ENCODE assay signal across 8 cellular contexts in genomic region chr1:8517579-8518489, GRCh38.
DNase-seq lines count a peak whose midpoint lies in the region; ATAC-seq, FAIRE-seq and TF ChIP-seq lines count a peak whose summit lies in the region.

No MANE protein-coding gene starts in this region.

- H4K8ac ChIP-seq in H1 (ENCODE audit: extremely low read depth, insufficient read depth, low read length), result no peak overlapping the region

- CTCF ChIA-PET in CD4-positive, alpha-beta memory T cell (lab: Charles Lee; ENCODE audit: partially characterized antibody), result interaction anchor here (1.2 to 1.7 kb wide), 4 partner anchors 12 to 331 kb away, joined by 3 to 6 read pairs (median 3); no protein-coding TSS in a partner anchor
- CTCF ChIA-PET in H1 (lab: Charles Lee; ENCODE audit: partially characterized antibody), result no interaction called here

- no peak for FAIRE-seq in H1 (lab: Jason Lieb, UNC)

- H3K4me3 Mint-ChIP-seq in CD4-positive, alpha-beta memory T cell, result peak overlapping the region in 2 of 8 donors; percentile 51 to 61
- peak overlapping the region in 6 of 10 donors; percentile 1 to 56 (median 40) for H3K4me3 Mint-ChIP-seq in naive thymus-derived CD8-positive, alpha-beta T cell

- no peaks in the 10 kb centered on the region for H3K9me3 ChIP-seq in CD4-positive, alpha-beta memory T cell (ENCODE audit: control insufficient read depth in 1 of 2, low read length in 2 of 2)
- H3K9me3 ChIP-seq in H1 (ENCODE audit: insufficient read depth in 2 of 2, low read depth in 1 of 2, low read length in 1 of 2), result no peaks in the 10 kb centered on the region

- H3K27ac Mint-ChIP-seq in CD4-positive, alpha-beta memory T cell, result peak overlapping the region in 6 of 7 donors; percentile 4 to 83 (median 60)
- peak overlapping the region; percentile 19 to 91 (median 78) for H3K27ac Mint-ChIP-seq in naive thymus-derived CD8-positive, alpha-beta T cell

- no peak overlapping the region for H2AFZ ChIP-seq in H1 (ENCODE audit: low read length)

- H3K4me3 ChIP-seq in CD4-positive, alpha-beta memory T cell (ENCODE audit: low read length in 2 of 2), result no peak overlapping the region
- H3K4me3 ChIP-seq in H1 (ENCODE audit: extremely low read depth in 1 of 4, insufficient read depth in 2 of 4, low read depth in 3 of 4, low read length in 4 of 4), result no peak overlapping the region

- H3K4me1 Mint-ChIP-seq in CD4-positive, alpha-beta memory T cell, result peaks cover 33 to 59% (median 47%) of the 10 kb centered on the region in 4 donors
- H3K4me1 Mint-ChIP-seq in naive thymus-derived CD8-positive, alpha-beta T cell, result peaks cover 22 to 74% (median 64%) of the 10 kb centered on the region in 4 donors

- H3K27ac ChIP-seq in CD4-positive, alpha-beta memory T cell (ENCODE audit: low read depth, low read length), result no peak overlapping the region
- H3K27ac ChIP-seq in H1 (ENCODE audit: low read depth, low read length), result 0 out of 2 replicates have a peak overlapping the region, but pooled peaks have one; percentile 1

- no peaks in the 10 kb centered on the region for H3K36me3 ChIP-seq in CD4-positive, alpha-beta memory T cell (ENCODE audit: insufficient read depth, low read length)
- H3K36me3 ChIP-seq in H1 (ENCODE audit: control insufficient read depth in 2 of 4, insufficient read depth in 4 of 4, low read length in 3 of 4), result peaks cover 0 to 4% (median 0%) of the 10 kb centered on the region in 4 experiments; a peak in 1 of 8 replicates

- WGBS in H1 (ENCODE audit: extremely low coverage in 1 of 2, insufficient coverage in 1 of 2, insufficient read length in 1 of 2, insufficient replicate concordance in 2 of 2, low coverage in 1 of 2, low lambda C conversion rate in 2 of 2, missing lambda C conversion rate in 1 of 2), 2 experiments, result 85% methylated on average over 7 of the region's 7 CpGs; no CpG with 5 or more reads in 1 of the 2 experiments

- H3K14ac ChIP-seq in H1 (ENCODE audit: insufficient read length), result no peak overlapping the region

- intact Hi-C loops in CD4-positive, alpha-beta memory T cell (cut with micrococcal nuclease), result no loop called here

- H3K79me1 ChIP-seq in H1 (ENCODE audit: low read depth, low read length), result no peaks in the 10 kb centered on the region; the same call in 1 of the 2 replicates

- peak; percentile 45 to 55 for ATAC-seq in naive thymus-derived CD8-positive, alpha-beta T cell
- ATAC-seq in HG02840 (IDR thresholded peaks at IDR 0.05; ENCODE audit: low FRiP score, unreplicated experiment), result no peak
- no peak for ATAC-seq in GM18873 (IDR thresholded peaks at IDR 0.05; ENCODE audit: low FRiP score, unreplicated experiment)

- no peaks in the 10 kb centered on the region for H3K23me2 ChIP-seq in H1 (ENCODE audit: low read depth, low read length)

- TF ChIP-seq POLR2A in H1 (IDR thresholded peaks at IDR 0.05; ENCODE audit: control extremely low read depth in 1 of 2, low read depth in 2 of 2, low read length in 2 of 2), result no peak

- POLR2A ChIA-PET in CD4-positive, alpha-beta memory T cell (lab: Charles Lee; ENCODE audit: partially characterized antibody), result interaction anchor here (1.7 kb wide), 1 partner anchor 7 kb away, joined by 7 read pairs; no protein-coding TSS in a partner anchor
- POLR2A ChIA-PET in H1 (lab: Charles Lee; ENCODE audit: partially characterized antibody), result no interaction called here
- POLR2A ChIA-PET in naive thymus-derived CD8-positive, alpha-beta T cell (lab: Charles Lee), result no interaction called here

- no peak overlapping the region; the same call in 1 of the 2 replicates for H2AK5ac ChIP-seq in H1 (ENCODE audit: low read depth, low read length)

- H4K20me1 ChIP-seq in H1 (replicated peaks in 1 of 2; ENCODE audit: control insufficient read depth in 1 of 2, insufficient read depth in 2 of 2, low read length in 2 of 2), result peaks cover 2% of the 10 kb centered on the region in 2 experiments

- no peak for DNase-seq in CD4-positive, alpha-beta memory T cell
- DNase-seq in NCI-H82 (lab: John Stamatoyannopoulos, UW) (peak; percentile 81), H1 (ENCODE audit: low read depth in 1 of 2, low spot score in 2 of 2) (no peak), islet precursor cell (no peak)
- DNase-seq in naive thymus-derived CD8-positive, alpha-beta T cell, result peak in 1 of 10 donors; percentile 13
- no peak for DNase-seq in stimulated activated CD8-positive, alpha-beta memory T cell treated with anti-CD3 and anti-CD28 coated beads, Interleukin-4, amount 100 ng/mL, for 48 hours

- no peak overlapping the region for H2BK20ac ChIP-seq in H1 (ENCODE audit: low read length)

- TF ChIP-seq RAD21 in H1 (IDR thresholded peaks at IDR 0.05 in 1 of 2, conservative IDR thresholded peaks at IDR 0.05 in 1 of 2; ENCODE audit: low read depth in 2 of 2, low read length in 2 of 2), result no peak

- TF ChIP-seq CTCF in H1 (IDR thresholded peaks at IDR 0.05; ENCODE audit: control extremely low read depth in 1 of 3, insufficient read depth in 1 of 3, low read depth in 1 of 3, low read length in 3 of 3), result no peak

- H3K56ac ChIP-seq in H1 (replicated peaks; ENCODE audit: insufficient read length, low read depth, low read length), result no peak overlapping the region

- no peak overlapping the region for H4K5ac ChIP-seq in H1 (ENCODE audit: insufficient read length, low read depth, low read length)

- H2BK12ac ChIP-seq in H1 (ENCODE audit: low read depth, low read length), result peak overlapping the region; percentile 11; the same call in 1 of the 2 replicates

- H2BK15ac ChIP-seq in H1 (ENCODE audit: low read length), result no peak overlapping the region

- H2BK5ac ChIP-seq in H1 (ENCODE audit: low read depth, low read length), result no peak overlapping the region

- H3K23ac ChIP-seq in H1 (ENCODE audit: insufficient read length), result no peak overlapping the region

- H3K27me3 Mint-ChIP-seq in CD4-positive, alpha-beta memory T cell, result no peaks in the 10 kb centered on the region
- no peaks in the 10 kb centered on the region for H3K27me3 Mint-ChIP-seq in naive thymus-derived CD8-positive, alpha-beta T cell

- no peak overlapping the region for H3K18ac ChIP-seq in H1 (ENCODE audit: extremely low read depth, low read length)

- peaks cover 41% of the 10 kb centered on the region for H3K4me1 ChIP-seq in CD4-positive, alpha-beta memory T cell (ENCODE audit: insufficient read depth, low read length)
- H3K4me1 ChIP-seq in H1 (replicated peaks in 1 of 4; ENCODE audit: control insufficient read depth in 3 of 4, insufficient read depth in 4 of 4, low read length in 3 of 4), result peaks cover 2 to 7% (median 5%) of the 10 kb centered on the region in 4 experiments; a peak in 5 of 7 replicates

- H3K9me3 Mint-ChIP-seq in CD4-positive, alpha-beta memory T cell, result no peaks in the 10 kb centered on the region
- H3K9me3 Mint-ChIP-seq in naive thymus-derived CD8-positive, alpha-beta T cell, result no peaks in the 10 kb centered on the region

- no peak overlapping the region for H3K4ac ChIP-seq in H1 (replicated peaks; ENCODE audit: insufficient read length, low read depth, low read length)

- H2BK120ac ChIP-seq in H1 (replicated peaks; ENCODE audit: low read depth, low read length), result no peak overlapping the region

- H3K4me2 ChIP-seq in H1 (ENCODE audit: insufficient read depth in 1 of 2, low read depth in 2 of 2, low read length in 2 of 2), result no peak overlapping the region

- no peak overlapping the region for H3K9ac ChIP-seq in H1 (replicated peaks in 1 of 4; ENCODE audit: extremely low read depth in 1 of 4, low read depth in 3 of 4, low read length in 3 of 4)

- H4K91ac ChIP-seq in H1 (replicated peaks; ENCODE audit: insufficient read length, low read length), result no peak overlapping the region

- peaks cover 6 to 14% of the 10 kb centered on the region in 2 donors for H3K36me3 Mint-ChIP-seq in CD4-positive, alpha-beta memory T cell
- peaks cover 0 to 12% (median 8%) of the 10 kb centered on the region in 3 donors for H3K36me3 Mint-ChIP-seq in naive thymus-derived CD8-positive, alpha-beta T cell

- no peak for TF ChIP-seq EP300 in H1 (IDR thresholded peaks at IDR 0.05; ENCODE audit: borderline replicate concordance in 1 of 2, low read depth in 2 of 2, low read length in 2 of 2)

- peaks cover 0 to 50% of the 10 kb centered on the region in 2 experiments; a peak in 3 of 4 replicates for H3K79me2 ChIP-seq in H1 (ENCODE audit: control insufficient read depth in 1 of 2, insufficient read depth in 2 of 2, low read length in 2 of 2)

- H3K27me3 ChIP-seq in CD4-positive, alpha-beta memory T cell (ENCODE audit: insufficient read depth, low read length), result no peaks in the 10 kb centered on the region
- H3K27me3 ChIP-seq in H1 (replicated peaks in 1 of 4; ENCODE audit: control insufficient read depth in 3 of 4, extremely low read depth in 1 of 4, insufficient read depth in 3 of 4, low read length in 3 of 4), result no peaks in the 10 kb centered on the region

TF ChIP-seq in H1, 55 proteins besides CTCF, POLR2A, EP300 and RAD21:
- TF ChIP-seq TAF1 (IDR thresholded peaks at IDR 0.05; ENCODE audit: low read depth, low read length) (no peak), FOSL1 (IDR thresholded peaks at IDR 0.05; ENCODE audit: insufficient read depth, low read depth, low read length) (no peak), PHF8 (conservative IDR thresholded peaks at IDR 0.05; ENCODE audit: low read depth, low read length) (no peak), GABPA (IDR thresholded peaks at IDR 0.05; ENCODE audit: borderline replicate concordance, insufficient read depth, low read length) (no peak), GTF2F1 (IDR thresholded peaks at IDR 0.05; ENCODE audit: borderline replicate concordance, low read depth, low read length) (no peak), SP1 (IDR thresholded peaks at IDR 0.05; ENCODE audit: low read depth, low read length) (no peak), RXRA (IDR thresholded peaks at IDR 0.05; ENCODE audit: insufficient read depth, low read depth, low read length) (no peak), SUZ12 (IDR thresholded peaks at IDR 0.05; ENCODE audit: low read length) (no peak), CBX5 (IDR thresholded peaks at IDR 0.05; ENCODE audit: low read depth, low read length) (no peak), TBP (IDR thresholded peaks at IDR 0.05; ENCODE audit: low read depth, low read length) (no peak), SIX5 (IDR thresholded peaks at IDR 0.05; ENCODE audit: low read depth, low read length) (no peak), CREB1 (IDR thresholded peaks at IDR 0.05) (no peak), CTBP2 (IDR thresholded peaks at IDR 0.05; ENCODE audit: borderline replicate concordance, insufficient read depth, insufficient read length, low read length) (no peak), JUND (IDR thresholded peaks at IDR 0.05; ENCODE audit: low read length) (no peak), HDAC6 (IDR thresholded peaks at IDR 0.05; ENCODE audit: low read depth, low read length) (no peak), NRF1 (IDR thresholded peaks at IDR 0.05; ENCODE audit: low read depth, low read length) (no peak), YY1 (IDR thresholded peaks at IDR 0.05; ENCODE audit: low read depth, low read length) (no peak)
TF ChIP-seq in H1: peak in this region for 0.

Comparison
In these comparisons a context has a peak if more than half of its experiments do, and no peak if none do; other contexts are left out.
1. ATAC-seq: peak in naive thymus-derived CD8-positive, alpha-beta T cell (2 of 2); none in HG02840 (single experiment) and GM18873 (single experiment).